In genomic region chr16:71476457-71476856, GRCh38 we compare ENCODE assay signal across 15 cellular contexts. TPM values are rescaled to one million over a fixed set of nuclear protein-coding genes. Genes with fewer than 3 reads are reported as not detected.
DNase-seq lines count a peak whose midpoint lies in the region; ATAC-seq and TF ChIP-seq lines count a peak whose summit lies in the region.
"Had no signal": no experiment of that assay in that cellular context is flagged by ENCODE, and none has a peak within 500 bp of the region (broad histone marks: within the 10 kb centered on the region; RNA-seq: fewer than 3 reads in every experiment).

No MANE protein-coding gene starts in this region.

- no peaks in the 10 kb centered on the region for H3K27me3 ChIP-seq in OCI-LY3 (ENCODE audit: low read depth, low read length)
- H3K27me3 ChIP-seq in breast epithelium = no peaks in the 10 kb centered on the region
- H3K27me3 ChIP-seq: BLaER1 treated with 17β-estradiol and CSF1 and Interleukin-3, amounts not matched to agents 10 nM and 100 nM had no signal

- no peaks in the 10 kb centered on the region for H3K9me3 Mint-ChIP-seq in T-helper 2 cell treated with Interferon-gamma antibody and Interleukin-4, amounts not matched to agents 5 μg/mL and 100 μg/mL, for 36 hours
- no peaks in the 10 kb centered on the region for H3K9me3 Mint-ChIP-seq in memory B cell
- H3K9me3 Mint-ChIP-seq: CD4-positive, CD25-positive, alpha-beta regulatory T cell; H9 had no signal

- H3K4me3 Mint-ChIP-seq in T-helper 2 cell treated with Interferon-gamma antibody and Interleukin-4, amounts not matched to agents 5 μg/mL and 100 μg/mL, for 36 hours = peak overlapping the region; percentile 13
- no peak overlapping the region for H3K4me3 Mint-ChIP-seq in memory B cell
- H3K4me3 Mint-ChIP-seq: CD4-positive, CD25-positive, alpha-beta regulatory T cell; H9 had no signal

- no peaks in the 10 kb centered on the region for H3K27me3 Mint-ChIP-seq in T-helper 2 cell treated with Interferon-gamma antibody and Interleukin-4, amounts not matched to agents 5 μg/mL and 100 μg/mL, for 36 hours (ENCODE audit: low read depth)
- H3K27me3 Mint-ChIP-seq in memory B cell = no peaks in the 10 kb centered on the region
- H3K27me3 Mint-ChIP-seq: CD4-positive, CD25-positive, alpha-beta regulatory T cell had no signal

- ATAC-seq in GM19395 (IDR thresholded peaks at IDR 0.05; ENCODE audit: unreplicated experiment) (peak; percentile 58), memory B cell (ENCODE audit: low read depth) (no peak)

- peak overlapping the region; percentile 51 for H3K4me2 ChIP-seq in OCI-LY3 (ENCODE audit: low read length)
- H3K4me2 ChIP-seq: BLaER1 treated with 17β-estradiol and CSF1 and Interleukin-3, amounts not matched to agents 10 nM and 100 nM had no signal

- H3K4me1 Mint-ChIP-seq in T-helper 2 cell treated with Interferon-gamma antibody and Interleukin-4, amounts not matched to agents 5 μg/mL and 100 μg/mL, for 36 hours (ENCODE audit: low read depth) = no peaks in the 10 kb centered on the region
- H3K4me1 Mint-ChIP-seq in memory B cell = no peaks in the 10 kb centered on the region
- H3K4me1 Mint-ChIP-seq: CD4-positive, CD25-positive, alpha-beta regulatory T cell; H9 had no signal

- no peaks in the 10 kb centered on the region for H4K20me1 ChIP-seq in OCI-LY3 (ENCODE audit: insufficient read depth, low read length)

- H3K27ac ChIP-seq in OCI-LY3 (ENCODE audit: low read length) = peak overlapping the region; percentile 87
- H3K27ac ChIP-seq in breast epithelium = no peak overlapping the region
- H3K27ac ChIP-seq: BLaER1 treated with 17β-estradiol and CSF1 and Interleukin-3, amounts not matched to agents 10 nM and 100 nM had no signal

- no peak for DNase-seq in T-helper 2 cell treated with Interferon-gamma antibody and Interleukin-4, amounts not matched to agents 5 μg/mL and 100 μg/mL, for 36 hours (ENCODE audit: low spot score)
- DNase-seq in T-helper 2 cell (no peak), memory B cell (ENCODE audit: low spot score in 2 of 2) (no peak), breast epithelium (ENCODE audit: low spot score in 2 of 2) (no peak)
- DNase-seq in central memory CD4-positive, alpha-beta T cell = no peak
- DNase-seq: 8988T, ACHN, DMS53, GF-D8, GOT3, H9 had no signal

- TF ChIP-seq CTCF in OCI-LY3 (IDR thresholded peaks at IDR 0.05; ENCODE audit: low read depth, low read length) = no peak
- no peak for TF ChIP-seq CTCF in breast epithelium (IDR thresholded peaks at IDR 0.05)

- no peaks in the 10 kb centered on the region for H3K36me3 Mint-ChIP-seq in T-helper 2 cell treated with Interferon-gamma antibody and Interleukin-4, amounts not matched to agents 5 μg/mL and 100 μg/mL, for 36 hours (ENCODE audit: low read depth)
- H3K36me3 Mint-ChIP-seq in memory B cell = peaks cover 46% of the 10 kb centered on the region

- H3K9me3 ChIP-seq in OCI-LY3 (ENCODE audit: insufficient read depth, low read length) = no peaks in the 10 kb centered on the region
- H3K9me3 ChIP-seq in breast epithelium = no peaks in the 10 kb centered on the region
- H3K9me3 ChIP-seq: BLaER1 treated with 17β-estradiol and CSF1 and Interleukin-3, amounts not matched to agents 10 nM and 100 nM had no signal

- H3K36me3 ChIP-seq in OCI-LY3 (replicated peaks; ENCODE audit: low read depth, low read length) (peaks cover 13% of the 10 kb centered on the region), breast epithelium (no peaks in the 10 kb centered on the region)

- H3K4me3 ChIP-seq in OCI-LY3 (ENCODE audit: low read length) (peak overlapping the region; percentile 1; the same call in 1 of the 2 replicates), breast epithelium (no peak overlapping the region)
- H3K4me3 ChIP-seq: BLaER1 treated with 17β-estradiol and CSF1 and Interleukin-3, amounts not matched to agents 10 nM and 100 nM had no signal

- intact Hi-C loops in breast epithelium (cut with DNase I; ENCODE audit: low total_unique reads) = no loop called here

- no peaks in the 10 kb centered on the region for H3K79me2 ChIP-seq in OCI-LY3 (ENCODE audit: low read length)

- H3K4me1 ChIP-seq in OCI-LY3 (ENCODE audit: low read length) = peaks cover 52% of the 10 kb centered on the region
- no peaks in the 10 kb centered on the region for H3K4me1 ChIP-seq in breast epithelium

- H3K27ac Mint-ChIP-seq in T-helper 2 cell treated with Interferon-gamma antibody and Interleukin-4, amounts not matched to agents 5 μg/mL and 100 μg/mL, for 36 hours = peak overlapping the region; percentile 66
- peak overlapping the region; percentile 23 for H3K27ac Mint-ChIP-seq in memory B cell
- H3K27ac Mint-ChIP-seq: H9 had no signal

- no peak for TF ChIP-seq POLR2A in breast epithelium (IDR thresholded peaks at IDR 0.05)

- H2AFZ ChIP-seq in OCI-LY3 (ENCODE audit: low read depth, low read length) = no peak overlapping the region

- peak overlapping the region; percentile 26; the same call in 1 of the 2 replicates for H3K9ac ChIP-seq in OCI-LY3 (ENCODE audit: low read length)
- H3K9ac ChIP-seq: BLaER1 treated with 17β-estradiol and CSF1 and Interleukin-3, amounts not matched to agents 10 nM and 100 nM had no signal

RNA-seq across cellular contexts. Expression of gene ZNF19, which starts 12.7 kb away (rescaled TPM):
- total RNA-seq in breast epithelium = 10 to 100 TPM; 16.7 to 20.2 (median 19.5) TPM

RNA-seq across cellular contexts. Expression of gene ZNF23, which starts 14.4 kb away (rescaled TPM):
- total RNA-seq in breast epithelium = 10 to 100 TPM in 2 of 3 donors, 1 to 10 TPM in 1; 9.8 to 16.8 (median 11.8) TPM

RNA-seq across cellular contexts. Expression of gene TLE7, which starts 34.6 kb away (rescaled TPM):
- total RNA-seq in breast epithelium = not detected
- total RNA-seq: CD4-positive, CD25-positive, alpha-beta regulatory T cell; H9 had no signal

RNA-seq across cellular contexts. Expression of gene CHST4, which starts 49.8 kb away (rescaled TPM):
- 1 to 10 TPM in 1 of 3 donors, under 1 TPM in 2; 0.59 to 1.3 (median 0.66) TPM for total RNA-seq in breast epithelium
- total RNA-seq: CD4-positive, CD25-positive, alpha-beta regulatory T cell had no signal
